Comparison of ENCODE assay signal across 10 cellular contexts in the genomic region with DNA sequence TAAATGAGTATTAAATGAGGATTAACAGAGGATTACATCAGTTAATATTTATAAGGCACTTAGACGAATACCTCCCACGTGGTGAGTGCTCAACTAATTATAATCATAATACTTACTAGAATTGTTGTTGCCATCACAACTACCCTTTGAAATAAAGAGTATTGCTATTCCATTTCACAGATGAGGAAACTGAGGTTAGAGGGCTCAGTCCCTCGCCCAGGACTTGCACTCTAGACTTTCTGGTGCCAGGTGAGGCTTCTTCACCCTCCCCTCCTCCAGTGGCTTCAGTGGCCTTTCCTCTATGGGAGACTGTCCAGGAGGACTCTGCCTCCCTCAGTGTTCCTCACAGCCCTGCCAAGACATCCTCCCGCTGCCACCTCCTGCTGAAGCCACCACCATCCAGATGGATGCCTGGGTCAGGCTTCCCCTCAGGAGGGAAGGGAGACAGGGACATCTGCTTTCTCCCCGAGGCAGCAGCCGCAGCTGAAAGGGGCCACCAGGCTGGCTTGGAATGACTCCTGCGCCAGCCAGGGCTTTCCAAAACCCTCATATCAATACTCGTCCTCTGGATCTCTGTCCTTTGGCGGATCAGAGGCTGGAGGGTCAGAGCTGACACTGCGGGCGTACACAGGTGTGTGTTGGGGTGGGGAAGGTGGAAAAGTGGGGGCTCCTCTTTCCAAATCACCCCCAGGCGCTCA.
DNase-seq lines count a peak whose midpoint lies in the region; ATAC-seq and TF ChIP-seq lines count a peak whose summit lies in the region.
"Had no signal": no experiment of that assay in that cellular context is flagged by ENCODE, and none has a peak within 500 bp of the region (broad histone marks: within the 10 kb centered on the region; RNA-seq: fewer than 3 reads in every experiment).

No MANE protein-coding gene starts in this region.

- ATAC-seq in GM21528 (IDR thresholded peaks at IDR 0.05; ENCODE audit: low FRiP score, unreplicated experiment) (no peak), GM21447 (IDR thresholded peaks at IDR 0.05; ENCODE audit: unreplicated experiment) (no peak)

- no peaks in the 10 kb centered on the region for H3K27me3 ChIP-seq in sigmoid colon

- WGBS in sigmoid colon, 2 donors: 18 to 33% methylated on average over 12 of the region's 12 CpGs

- no peak for TF ChIP-seq EP300 in sigmoid colon (IDR thresholded peaks at IDR 0.05)

- peaks cover 0 to 9% (median 8%) of the 10 kb centered on the region in 4 donors for H3K4me1 ChIP-seq in sigmoid colon

- TF ChIP-seq POLR2A in sigmoid colon (IDR thresholded peaks at IDR 0.05): no peak

- H3K27ac ChIP-seq in VCaP (peak overlapping the region; percentile 95), sigmoid colon (peak overlapping the region in 1 of 4 donors; percentile 42)

- DNase-seq in DMS79 (lab: John Stamatoyannopoulos, UW): peak; percentile 11
- DNase-seq in iPS-NIHi7 (ENCODE audit: extremely low spot score): peak; percentile 37
- DNase-seq in sigmoid colon: no peak
- no peak for DNase-seq in NAMALWA (ENCODE audit: low spot score)
- no peak for DNase-seq in pons (ENCODE audit: low spot score)
- DNase-seq: left colon; stimulated activated CD4-positive, alpha-beta T cell treated with anti-CD3 and anti-CD28 coated beads, Interleukin-4, amount 100 ng/mL, for 24 hours had no signal

- intact Hi-C loops in sigmoid colon (cut with DNase I): no loop called here

- peak overlapping the region; percentile 20 to 48 (median 45) for H3K4me3 ChIP-seq in sigmoid colon

- H3K9me3 ChIP-seq in sigmoid colon: no peaks in the 10 kb centered on the region

- no peak for TF ChIP-seq CTCF in VCaP (conservative IDR thresholded peaks at IDR 0.05)
- TF ChIP-seq CTCF in sigmoid colon (IDR thresholded peaks at IDR 0.05): no peak

- H3K36me3 ChIP-seq in sigmoid colon: no peaks in the 10 kb centered on the region

Comparison
In these comparisons a context has a peak if more than half of its experiments do, and no peak if none do; other contexts are left out.
1. DNase-seq: peak in DMS79 (single experiment) and iPS-NIHi7 (single experiment); none in sigmoid colon (single experiment), NAMALWA (single experiment) and pons (single experiment).